ENCODE assay signal across 8 cellular contexts in genomic region chr3:53169045-53169831, GRCh38. TPM values are rescaled to one million over a fixed set of nuclear protein-coding genes. Genes with fewer than 3 reads are reported as not detected.
DNase-seq lines count a peak whose midpoint lies in the region; ATAC-seq and TF ChIP-seq lines count a peak whose summit lies in the region.

No MANE protein-coding gene starts in this region.

- peaks cover 3% of the 10 kb centered on the region for H3K9me3 Mint-ChIP-seq in glutamatergic neuron (ENCODE audit: unreplicated experiment)
- H3K9me3 Mint-ChIP-seq in stimulated activated memory B cell treated with anti-CD40 and anti-IgM and Interleukin-4, amounts not matched to agents 10 μg/mL and 1 μg/mL and 100 μg/mL, for 72 hours = no peaks in the 10 kb centered on the region

- POLR2A ChIA-PET in OCI-LY7 (lab: Charles Lee) = interaction anchor here (0.7 to 3.2 kb wide), 12 partner anchors 8 to 177 kb away, joined by 3 to 15 read pairs (median 4); partner anchors contain the start of gene PRKCD

- no peaks in the 10 kb centered on the region for H3K9me3 ChIP-seq in OCI-LY7 (ENCODE audit: low read length)

- ATAC-seq in stimulated activated memory B cell treated with anti-CD40 and anti-IgM and Interleukin-4, amounts not matched to agents 10 μg/mL and 1 μg/mL and 100 μg/mL, for 72 hours = no peak
- ATAC-seq in GM19324 (IDR thresholded peaks at IDR 0.05; ENCODE audit: low FRiP score, unreplicated experiment) (no peak), HG03175 (IDR thresholded peaks at IDR 0.05; ENCODE audit: unreplicated experiment) (no peak)

- peak overlapping the region; percentile 94 for H3K27ac ChIP-seq in OCI-LY7 (ENCODE audit: low read depth, low read length, poor library complexity, severe bottlenecking)

- TF ChIP-seq CTCF in OCI-LY7 (conservative IDR thresholded peaks at IDR 0.05; ENCODE audit: low read length) = peak; percentile 43
- no peak for TF ChIP-seq CTCF in glutamatergic neuron (IDR thresholded peaks at IDR 0.05; ENCODE audit: partially characterized antibody, unreplicated experiment)

- H3K4me1 Mint-ChIP-seq in glutamatergic neuron (ENCODE audit: low read depth, unreplicated experiment) = peaks cover 18% of the 10 kb centered on the region
- peaks cover 98% of the 10 kb centered on the region for H3K4me1 Mint-ChIP-seq in stimulated activated memory B cell treated with anti-CD40 and anti-IgM and Interleukin-4, amounts not matched to agents 10 μg/mL and 1 μg/mL and 100 μg/mL, for 72 hours

- peaks cover 100% of the 10 kb centered on the region for H3K4me1 ChIP-seq in OCI-LY7 (ENCODE audit: insufficient read depth, low read length, poor library complexity, severe bottlenecking)

- H4K20me1 ChIP-seq in OCI-LY7 (ENCODE audit: insufficient read depth, low read length) = no peaks in the 10 kb centered on the region

- H3K4me3 Mint-ChIP-seq in glutamatergic neuron (ENCODE audit: unreplicated experiment) = no peak overlapping the region
- H3K4me3 Mint-ChIP-seq in stimulated activated memory B cell treated with anti-CD40 and anti-IgM and Interleukin-4, amounts not matched to agents 10 μg/mL and 1 μg/mL and 100 μg/mL, for 72 hours = peak overlapping the region; percentile 57

- peaks cover 95% of the 10 kb centered on the region for H3K79me2 ChIP-seq in OCI-LY7 (ENCODE audit: insufficient read depth, low read depth, low read length)

- no peaks in the 10 kb centered on the region for H3K36me3 Mint-ChIP-seq in glutamatergic neuron (ENCODE audit: unreplicated experiment)
- H3K36me3 Mint-ChIP-seq in stimulated activated memory B cell treated with anti-CD40 and anti-IgM and Interleukin-4, amounts not matched to agents 10 μg/mL and 1 μg/mL and 100 μg/mL, for 72 hours = peaks cover 14% of the 10 kb centered on the region

- H3K4me3 ChIP-seq in OCI-LY7 (ENCODE audit: low read depth, low read length, poor library complexity, severe bottlenecking) = peak overlapping the region; percentile 53

- intact Hi-C loops in OCI-LY7 (cut with micrococcal nuclease; ENCODE audit: unreplicated experiment) = loop anchor here (2.0 kb wide), 1 partner anchor 34 kb away; no protein-coding TSS in a partner anchor

- CTCF ChIA-PET in OCI-LY7 (lab: Charles Lee; ENCODE audit: unreplicated experiment) = interaction anchor here (0.9 to 2.3 kb wide), 6 partner anchors 9 to 27 kb away, joined by 3 to 11 read pairs (median 6); partner anchors contain the start of gene PRKCD

- H2AFZ ChIP-seq in OCI-LY7 (ENCODE audit: low read length) = no peak overlapping the region

- H3K27me3 Mint-ChIP-seq in glutamatergic neuron (ENCODE audit: unreplicated experiment) = peaks cover 3% of the 10 kb centered on the region
- H3K27me3 Mint-ChIP-seq in stimulated activated memory B cell treated with anti-CD40 and anti-IgM and Interleukin-4, amounts not matched to agents 10 μg/mL and 1 μg/mL and 100 μg/mL, for 72 hours = no peaks in the 10 kb centered on the region

- H3K9me2 ChIP-seq in OCI-LY7 (ENCODE audit: insufficient read depth, low read length) = no peaks in the 10 kb centered on the region

- peak overlapping the region; percentile 91 for H3K4me2 ChIP-seq in OCI-LY7 (ENCODE audit: low read length)

- H3K36me3 ChIP-seq in OCI-LY7 (ENCODE audit: insufficient read depth, low read length) = peaks cover 66% of the 10 kb centered on the region

- no TSS peak for BruUV-seq in OCI-LY7 (replicated peaks; lab: Mats Ljungman, UMichigan)

- H3K27ac Mint-ChIP-seq in glutamatergic neuron (ENCODE audit: unreplicated experiment) = no peak overlapping the region
- H3K27ac Mint-ChIP-seq in stimulated activated memory B cell treated with anti-CD40 and anti-IgM and Interleukin-4, amounts not matched to agents 10 μg/mL and 1 μg/mL and 100 μg/mL, for 72 hours = peak overlapping the region; percentile 80

- DNase-seq in DMS 273 (lab: John Stamatoyannopoulos, UW; ENCODE audit: unreplicated experiment) (peak; percentile 11), DMS 273 treated with DMSO at 0.1 percent for 48 hours (lab: John Stamatoyannopoulos, UW) (no peak), OCI-LY7 (ENCODE audit: low spot score) (peak; percentile 53), glutamatergic neuron (peak; percentile 52), NCI-H2227 (lab: John Stamatoyannopoulos, UW; ENCODE audit: unreplicated experiment) (no peak)

RNA-seq across cellular contexts. Expression of gene PRKCD, which starts 8.2 kb away (rescaled TPM):
- total RNA-seq in OCI-LY7 (2014; rRNA removed; shearing (Covaris generic)) = 9.5 and 13.3 TPM in 2 replicates
- total RNA-seq in OCI-LY7 (2022) (91.6 and 108 TPM in 2 replicates), glutamatergic neuron (ENCODE audit: unreplicated experiment) (5.4 TPM)

RNA-seq across cellular contexts. Expression of gene RFT1, which starts 39.0 kb away (rescaled TPM):
- total RNA-seq in OCI-LY7 (2014; rRNA removed; shearing (Covaris generic)) = 9.9 and 15.8 TPM in 2 replicates
- total RNA-seq in OCI-LY7 (2022) (34.7 and 34.8 TPM in 2 replicates), glutamatergic neuron (ENCODE audit: unreplicated experiment) (10.5 TPM)

Comparison
In these comparisons a context has a peak if more than half of its experiments do, and no peak if none do; other contexts are left out.
1. DNase-seq: peak in DMS 273 (single experiment), OCI-LY7 (single experiment) and glutamatergic neuron (single experiment); none in DMS 273 treated with DMSO at 0.1 percent for 48 hours (single experiment) and NCI-H2227 (single experiment).